Comparison of ENCODE assay signal across 22 cellular contexts in genomic region chr5:176702952-176703641, GRCh38.
"Had no signal": no experiment of that assay in that cellular context is flagged by ENCODE, and none has a peak within 500 bp of the region (broad histone marks: within the 10 kb centered on the region; RNA-seq: fewer than 3 reads in every experiment).

No MANE protein-coding gene starts in this region.

- H2AFZ ChIP-seq: hepatocyte had no signal

- H3K4me1 Mint-ChIP-seq: immature natural killer cell had no signal

- H3K27me3 ChIP-seq: hepatocyte had no signal

- H3K27ac ChIP-seq: coronary artery, dorsolateral prefrontal cortex, esophagus muscularis mucosa, foreskin keratinocyte, gastroesophageal sphincter, heart left ventricle, hepatocyte, left ventricle myocardium inferior, lower lobe of right lung had no signal

- H3K4me3 Mint-ChIP-seq: immature natural killer cell, mesothelial cell of epicardium had no signal

- DNase-seq: dermis blood vessel endothelial cell; dorsolateral prefrontal cortex; effector CD4-positive, alpha-beta T cell; effector memory CD4-positive, alpha-beta T cell; foreskin keratinocyte; hypothalamus; immature natural killer cell; islet precursor cell; kidney; kidney glomerular epithelial cell; left colon; left ventricle myocardium inferior; lower lobe of right lung; mesenchymal stem cell; mucosa of descending colon had no signal

- H3K4me2 ChIP-seq: hepatocyte had no signal

- H3K9me3 ChIP-seq: esophagus muscularis mucosa, gastroesophageal sphincter, heart left ventricle, left ventricle myocardium inferior, lower lobe of right lung, mucosa of descending colon had no signal

- H3K4me3 ChIP-seq: coronary artery, dorsolateral prefrontal cortex, esophagus muscularis mucosa, gastroesophageal sphincter, heart left ventricle, hepatocyte, left ventricle myocardium inferior, lower lobe of right lung, mucosa of descending colon had no signal

- H3K36me3 Mint-ChIP-seq: immature natural killer cell, mesothelial cell of epicardium had no signal

- H3K4me1 ChIP-seq: esophagus muscularis mucosa, foreskin keratinocyte, gastroesophageal sphincter, heart left ventricle, left ventricle myocardium inferior, lower lobe of right lung had no signal

- ATAC-seq: foreskin keratinocyte, gastroesophageal sphincter, heart left ventricle, left colon, left lobe of liver, lower lobe of right lung, mucosa of descending colon had no signal

- H3K36me3 ChIP-seq: esophagus muscularis mucosa, gastroesophageal sphincter, heart left ventricle, left ventricle myocardium inferior, lower lobe of right lung had no signal

- H3K9me3 Mint-ChIP-seq: immature natural killer cell, mesothelial cell of epicardium had no signal

- H3K27ac Mint-ChIP-seq: immature natural killer cell, mesothelial cell of epicardium had no signal
